Comparison of ENCODE assay signal across 24 cellular contexts in the genomic region with DNA sequence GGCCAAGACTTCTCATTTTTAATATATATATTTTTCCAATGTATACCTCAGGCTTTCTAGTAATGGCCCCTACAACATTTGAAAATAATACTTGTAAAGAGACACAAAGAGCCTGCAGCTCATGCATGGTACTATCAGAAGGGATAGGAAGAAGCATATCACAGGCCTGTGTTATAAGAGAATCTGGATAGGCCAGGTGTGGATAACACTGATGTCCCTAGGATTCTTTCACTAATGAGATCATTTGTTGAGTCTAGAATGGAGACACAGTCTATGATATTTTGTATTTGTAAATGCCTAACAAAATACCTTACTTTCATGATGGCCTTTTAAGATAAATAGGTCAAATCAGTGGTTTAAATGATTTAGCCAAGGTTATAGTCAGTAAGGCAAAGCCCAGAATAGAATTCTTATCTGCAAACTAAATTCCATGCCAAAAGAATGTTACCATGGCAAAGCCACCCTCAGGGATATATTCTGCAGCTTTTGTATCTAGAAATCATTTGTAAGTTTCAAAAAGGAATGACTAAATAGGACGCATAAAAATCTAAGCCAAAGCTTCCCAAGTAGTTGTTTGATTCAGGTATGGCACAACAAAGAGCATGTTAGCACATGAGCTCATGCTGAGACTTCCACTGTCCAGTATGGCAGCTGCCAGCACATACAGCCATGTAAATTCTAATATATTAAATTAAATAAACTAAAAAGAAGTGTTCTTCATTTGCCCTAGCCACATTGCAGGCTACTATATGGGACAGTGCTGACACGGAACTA.
"Had no signal": no experiment of that assay in that cellular context is flagged by ENCODE, and none has a peak within 500 bp of the region (broad histone marks: within the 10 kb centered on the region; RNA-seq: fewer than 3 reads in every experiment).

No MANE protein-coding gene starts in this region.

- H3K27me3 ChIP-seq: colonic mucosa, left lung, neutrophil, stomach, thyroid gland, upper lobe of right lung had no signal

- H3K27ac ChIP-seq: colonic mucosa, left lung, neutrophil, stomach, upper lobe of right lung had no signal

- DNase-seq: activated CD4-positive, alpha-beta T cell treated with anti-CD3 and anti-CD28 coated beads for 36 hours; activated CD4-positive, alpha-beta T cell treated with anti-CD3 and anti-CD28 coated beads, Interleukin-2, amount 50 U/mL, for 4 hours; activated CD4-positive, CD25-positive, alpha-beta regulatory T cell; activated naive CD4-positive, alpha-beta T cell; activated T-cell treated with anti-CD3 and anti-CD28 coated beads for 4 hours; activated T-cell treated with anti-CD3 and anti-CD28 coated beads, Interleukin-2, amount 50 U/mL, for 72 hours; aorta; cerebellar nuclear complex; colonic mucosa; effector memory CD4-positive, alpha-beta T cell; erythroblast; foreskin fibroblast; left lung; right cardiac atrium; stimulated activated CD4-positive, alpha-beta T cell treated with anti-CD3 and anti-CD28 coated beads, Interleukin-15, amount 100 ng/mL, for 24 hours; stimulated activated CD4-positive, alpha-beta T cell treated with anti-CD3 and anti-CD28 coated beads, Interleukin-2, amount 100 ng/mL, for 24 hours; stimulated activated naive B cell treated with anti-CD40 and anti-IgM and Interleukin-4, amounts not matched to agents 10 μg/mL and 1 μg/mL and 100 μg/mL, for 72 hours; stomach; T-helper 1 cell; thyroid gland; upper lobe of right lung had no signal

- ATAC-seq: activated CD4-positive, alpha-beta T cell treated with anti-CD3 and anti-CD28 coated beads for 36 hours; activated naive CD4-positive, alpha-beta T cell treated with anti-CD3 and anti-CD28 coated beads, Interleukin-2, amount 50 U/mL, for 72 hours; activated T-cell treated with anti-CD3 and anti-CD28 coated beads, Interleukin-2, amount 50 U/mL, for 72 hours; left lung; stimulated activated naive B cell treated with anti-CD40 and anti-IgM and Interleukin-4, amounts not matched to agents 10 μg/mL and 1 μg/mL and 100 μg/mL, for 72 hours; upper lobe of right lung had no signal

- FAIRE-seq: islet of Langerhans had no signal

- H3K9me3 ChIP-seq: colonic mucosa, left lung, neutrophil, stomach, thyroid gland, upper lobe of right lung had no signal

- H3K4me3 ChIP-seq: colonic mucosa, left lung, stomach, thyroid gland, upper lobe of right lung had no signal

- H3K4me1 ChIP-seq: colonic mucosa, upper lobe of right lung had no signal
